Comparison of ENCODE assay signal across 8 cellular contexts in genomic region chr6:42929928-42930360, GRCh38. TPM values are rescaled to one million over a fixed set of nuclear protein-coding genes. Genes with fewer than 3 reads are reported as not detected.
DNase-seq lines count a peak whose midpoint lies in the region; ATAC-seq and TF ChIP-seq lines count a peak whose summit lies in the region.

No MANE protein-coding gene starts in this region.

- H2AFZ ChIP-seq in PC-3 (ENCODE audit: low read length): peak overlapping the region; percentile 91

- H3K27me3 ChIP-seq in PC-3 (ENCODE audit: low read length): no peaks in the 10 kb centered on the region
- no peaks in the 10 kb centered on the region for H3K27me3 ChIP-seq in cardiac muscle cell

- peak overlapping the region; percentile 100 for H3K27ac Mint-ChIP-seq in activated naive CD4-positive, alpha-beta T cell treated with anti-CD3 and anti-CD28 coated beads, Interleukin-2, amount 10 ng/mL, durations not matched to agents 7 days and 5 days

- H3K4me3 Mint-ChIP-seq in activated naive CD4-positive, alpha-beta T cell treated with anti-CD3 and anti-CD28 coated beads, Interleukin-2, amount 10 ng/mL, durations not matched to agents 7 days and 5 days: peak overlapping the region; percentile 98

- no peaks in the 10 kb centered on the region for H3F3A ChIP-seq in PC-3 (ENCODE audit: low read length, unreplicated experiment)

- BruUV-seq in PC-3 (replicated peaks; lab: Mats Ljungman, UMichigan): no TSS peak

- peak overlapping the region; percentile 80 for H3K4me2 ChIP-seq in PC-3 (ENCODE audit: low read length)

- peaks cover 44% of the 10 kb centered on the region for H3K79me2 ChIP-seq in PC-3 (ENCODE audit: low read length)

- peaks cover 37% of the 10 kb centered on the region for H3K36me3 Mint-ChIP-seq in activated naive CD4-positive, alpha-beta T cell treated with anti-CD3 and anti-CD28 coated beads, Interleukin-2, amount 10 ng/mL, durations not matched to agents 7 days and 5 days

- H3K9ac ChIP-seq in PC-3 (ENCODE audit: low read length): peak overlapping the region; percentile 73

- no peaks in the 10 kb centered on the region for H3K27me3 Mint-ChIP-seq in activated naive CD4-positive, alpha-beta T cell treated with anti-CD3 and anti-CD28 coated beads, Interleukin-2, amount 10 ng/mL, durations not matched to agents 7 days and 5 days

- peaks cover 6% of the 10 kb centered on the region; the same call in 1 of the 2 replicates for H3K36me3 ChIP-seq in PC-3 (ENCODE audit: low read depth, low read length)
- H3K36me3 ChIP-seq in cardiac muscle cell: peaks cover 10% of the 10 kb centered on the region

- peaks cover 12% of the 10 kb centered on the region; the same call in 1 of the 2 replicates for H3K4me1 ChIP-seq in PC-3 (ENCODE audit: insufficient read depth, low read length)
- H3K4me1 ChIP-seq in cardiac muscle cell (ENCODE audit: low read depth): peaks cover 7% of the 10 kb centered on the region

- peak; percentile 53 for DNase-seq in AG20443 (ENCODE audit: low spot score)
- peak; percentile 52 for DNase-seq in PC-3
- no peak for DNase-seq in activated naive CD4-positive, alpha-beta T cell treated with anti-CD3 and anti-CD28 coated beads, Interleukin-2, amount 10 ng/mL, durations not matched to agents 7 days and 5 days
- peak; percentile 67 to 68 for DNase-seq in cardiac muscle cell (ENCODE audit: low read depth in 1 of 2, low spot score in 1 of 2)
- DNase-seq in renal cortical epithelial cell (ENCODE audit: low read depth): peak; percentile 69
- no peak for DNase-seq in HEK293T (ENCODE audit: extremely low spot score)

- intact Hi-C loops in PC-3 (cut with micrococcal nuclease): no loop called here

- H3K9me3 Mint-ChIP-seq in activated naive CD4-positive, alpha-beta T cell treated with anti-CD3 and anti-CD28 coated beads, Interleukin-2, amount 10 ng/mL, durations not matched to agents 7 days and 5 days: no peaks in the 10 kb centered on the region

- H3K4me3 ChIP-seq in PC-3 (ENCODE audit: low read length) (peak overlapping the region; percentile 86), cardiac muscle cell (peak overlapping the region; percentile 57)

- TF ChIP-seq CTCF in PC-3 (conservative IDR thresholded peaks at IDR 0.05; ENCODE audit: low read depth, low read length) (no peak), cardiac muscle cell (IDR thresholded peaks at IDR 0.05; ENCODE audit: low read depth, low read length) (no peak)

- H3K9me3 ChIP-seq in PC-3 (ENCODE audit: low read length) (no peaks in the 10 kb centered on the region), cardiac muscle cell (ENCODE audit: low read depth) (no peaks in the 10 kb centered on the region)

- POLR2A ChIA-PET in PC-3 (lab: Charles Lee; ENCODE audit: unreplicated experiment): interaction anchor here (0.6 kb wide), 2 partner anchors 8 to 166 kb away, joined by 9 to 31 read pairs; no protein-coding TSS in a partner anchor
- POLR2A ChIA-PET in HEK293T (lab: Yijun Ruan, JAX): interaction anchor here (0.8 to 3.4 kb wide), 30 partner anchors 9 to 1316 kb away, joined by 3 to 47 read pairs (median 6); partner anchors contain the start of genes CUL7, HSP90AB1, KLC4 and KLHDC3

- peaks cover 41% of the 10 kb centered on the region for H3K4me1 Mint-ChIP-seq in activated naive CD4-positive, alpha-beta T cell treated with anti-CD3 and anti-CD28 coated beads, Interleukin-2, amount 10 ng/mL, durations not matched to agents 7 days and 5 days

- ATAC-seq in GM18870 (IDR thresholded peaks at IDR 0.05; ENCODE audit: unreplicated experiment): peak; percentile 64
- peak; percentile 54 for ATAC-seq in HG03135 (IDR thresholded peaks at IDR 0.05; ENCODE audit: unreplicated experiment)
- peak; percentile 10 for ATAC-seq in PC-3

- CTCF ChIA-PET in PC-3 (lab: Charles Lee) (no interaction called here), HEK293T (lab: Yijun Ruan, JAX) (interaction anchor here (0.7 to 0.8 kb wide), 3 partner anchors 26 to 274 kb away, joined by 3 to 4 read pairs (median 3); no protein-coding TSS in a partner anchor)
- CTCF ChIA-PET in activated naive CD4-positive, alpha-beta T cell treated with anti-CD3 and anti-CD28 coated beads, Interleukin-2, amount 10 ng/mL, durations not matched to agents 7 days and 5 days (lab: Charles Lee): interaction anchor here (0.8 to 2.0 kb wide), 5 partner anchors 23 to 213 kb away, joined by 3 to 12 read pairs (median 4); partner anchors contain the start of gene PPP2R5D

- H3K27ac ChIP-seq in PC-3 (ENCODE audit: low read length) (peak overlapping the region; percentile 79), cardiac muscle cell (peak overlapping the region; percentile 77)

- no peaks in the 10 kb centered on the region for H4K20me1 ChIP-seq in PC-3 (ENCODE audit: low read length)

- no peaks in the 10 kb centered on the region for H3K9me2 ChIP-seq in PC-3 (replicated peaks; ENCODE audit: low read length)

TF ChIP-seq in HEK293T, 16 proteins besides CTCF, POLR2A, EP300 and RAD21:
- TF ChIP-seq HDGF (IDR thresholded peaks at IDR 0.05; ENCODE audit: borderline replicate concordance) (no peak), TARDBP (IDR thresholded peaks at IDR 0.05) (no peak), CTBP1 (IDR thresholded peaks at IDR 0.05; ENCODE audit: borderline replicate concordance) (no peak), ARNT (IDR thresholded peaks at IDR 0.05) (no peak)
TF ChIP-seq in HEK293T: peak in this region for 0.

RNA-seq across cellular contexts. Expression of gene CNPY3, which starts 0.7 kb away (rescaled TPM):
- total RNA-seq in PC-3 (2014; rRNA removed): 37.5 and 42.2 TPM in 2 replicates
- 73.0 and 78.1 TPM in 2 replicates for total RNA-seq in cardiac muscle cell
- polyA plus RNA-seq in cardiac muscle cell: 70.7 and 89.9 TPM in 2 replicates
- 26.9 and 66.7 TPM in 2 replicates for total RNA-seq in renal cortical epithelial cell

RNA-seq across cellular contexts. Expression of gene PTCRA, which starts 14.1 kb away (rescaled TPM):
- total RNA-seq in PC-3 (2014; rRNA removed) (not detected in 2 replicates), cardiac muscle cell (not detected in 2 replicates), renal cortical epithelial cell (not detected in 2 replicates)
- polyA plus RNA-seq in cardiac muscle cell: not detected in 2 replicates

RNA-seq across cellular contexts. Expression of gene GNMT, which starts 30.6 kb away (rescaled TPM):
- 0.47 and 1.2 TPM in 2 replicates for total RNA-seq in PC-3 (2014; rRNA removed)
- total RNA-seq in cardiac muscle cell: 0.21 and 0.25 TPM in 2 replicates
- polyA plus RNA-seq in cardiac muscle cell: 0.21 and 1.3 TPM in 2 replicates
- 0.20 TPM in 1 of 2 replicates, not detected in the other for total RNA-seq in renal cortical epithelial cell

RNA-seq across cellular contexts. Expression of gene PEX6, which starts 49.0 kb away (rescaled TPM):
- total RNA-seq in PC-3 (2014; rRNA removed) (35.9 and 40.8 TPM in 2 replicates), cardiac muscle cell (40.9 and 52.0 TPM in 2 replicates), renal cortical epithelial cell (46.0 and 80.8 TPM in 2 replicates)
- polyA plus RNA-seq in cardiac muscle cell: 21.3 and 29.7 TPM in 2 replicates

RNA-seq across cellular contexts. Expression of gene RPL7L1, which starts 50.5 kb away (rescaled TPM):
- 87.6 and 99.5 TPM in 2 replicates for total RNA-seq in PC-3 (2014; rRNA removed)
- 75.6 and 85.4 TPM in 2 replicates for total RNA-seq in cardiac muscle cell
- 89.5 and 121 TPM in 2 replicates for polyA plus RNA-seq in cardiac muscle cell
- total RNA-seq in renal cortical epithelial cell: 150 and 177 TPM in 2 replicates

Comparison
In these comparisons a context has a peak if more than half of its experiments do, and no peak if none do; other contexts are left out.
1. DNase-seq: peak in AG20443 (single experiment), PC-3 (single experiment), cardiac muscle cell (2 of 2) and renal cortical epithelial cell (single experiment); none in activated naive CD4-positive, alpha-beta T cell treated with anti-CD3 and anti-CD28 coated beads, Interleukin-2, amount 10 ng/mL, durations not matched to agents 7 days and 5 days (single experiment) and HEK293T (single experiment).
2. ATAC-seq: peak in every context shown above with its lines; median percentile 64 in GM18870; 54 in HG03135; 10 in PC-3.